1 cellular context compared by ENCODE assay signal in the genomic region with DNA sequence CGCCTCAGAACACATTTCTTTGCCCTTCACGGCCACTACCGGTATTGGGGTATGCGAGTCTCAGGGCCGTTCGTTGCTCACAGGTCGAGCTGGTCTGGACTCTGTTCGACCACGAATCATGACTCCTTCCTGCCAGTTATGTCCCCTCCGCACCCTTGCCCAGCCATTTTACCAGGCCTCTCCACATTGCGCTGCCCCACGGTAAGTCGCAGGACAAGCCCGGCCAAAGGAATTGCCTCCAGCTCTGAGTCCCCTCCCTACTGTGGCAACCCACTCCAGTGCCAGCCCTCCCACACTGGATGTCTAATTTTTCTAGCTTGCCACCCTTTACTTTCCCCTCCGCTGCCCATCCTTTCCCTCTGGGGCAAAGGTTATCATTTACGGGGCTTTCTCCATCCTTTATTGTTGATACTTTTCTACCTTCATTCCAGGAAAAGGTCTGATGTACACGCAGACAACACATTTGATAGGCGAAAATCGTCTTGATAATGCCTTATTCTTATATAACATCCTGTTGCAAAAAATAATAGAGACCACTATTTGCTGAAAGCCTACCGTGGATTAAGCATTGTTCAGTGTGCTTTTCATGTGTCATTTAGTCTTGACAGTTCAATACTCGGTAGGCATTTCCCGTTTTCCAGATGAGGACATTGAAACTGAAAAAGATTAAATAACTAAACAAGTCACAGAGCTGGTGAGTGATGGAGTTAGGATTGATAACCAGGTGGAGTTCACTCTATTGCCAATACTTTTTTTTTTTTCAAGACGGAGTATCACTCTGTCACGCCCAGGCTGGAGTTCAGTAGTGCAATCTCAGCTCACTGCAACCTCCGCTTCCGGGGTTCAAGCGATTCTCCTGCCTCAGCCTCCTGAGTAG.
TF ChIP-seq lines count a peak whose summit lies in the region.

No MANE protein-coding gene starts in this region.

TF ChIP-seq in HepG2, 621 proteins besides CTCF, POLR2A, EP300 and RAD21 (continued from another document and continues in another):
- peak; percentile 45; the same call in 1 of the 2 replicates for TF ChIP-seq HIVEP1 (CRISPR knock-in tag; IDR thresholded peaks at IDR 0.05)
- TF ChIP-seq NRL (CRISPR knock-in tag; IDR thresholded peaks at IDR 0.05; ENCODE audit: borderline replicate concordance): peak; percentile 66; the same call in 1 of the 2 replicates
- TF ChIP-seq ZNF225 (CRISPR knock-in tag; IDR thresholded peaks at IDR 0.05): no peak
- TF ChIP-seq ZIK1 (CRISPR knock-in tag; IDR thresholded peaks at IDR 0.05; ENCODE audit: borderline replicate concordance, low read depth): 0 out of 2 replicates have a peak, but pooled peaks have one; percentile 28
- no peak for TF ChIP-seq REXO4 (CRISPR knock-in tag; IDR thresholded peaks at IDR 0.05; ENCODE audit: borderline replicate concordance)
- TF ChIP-seq KDM4B (CRISPR knock-in tag; IDR thresholded peaks at IDR 0.05): no peak
- TF ChIP-seq ZNF160 (CRISPR knock-in tag; IDR thresholded peaks at IDR 0.05): 0 out of 2 replicates have a peak, but pooled peaks have one; percentile 44
- no peak for TF ChIP-seq ZNF619 (CRISPR knock-in tag; IDR thresholded peaks at IDR 0.05)
- peak; percentile 61; the same call in 1 of the 2 replicates for TF ChIP-seq ZNF891 (CRISPR knock-in tag; IDR thresholded peaks at IDR 0.05)
- 0 out of 2 replicates have a peak, but pooled peaks have one; percentile 26 for TF ChIP-seq ZNF766 (CRISPR knock-in tag; IDR thresholded peaks at IDR 0.05; ENCODE audit: borderline replicate concordance)
- no peak for TF ChIP-seq KLF16 (CRISPR knock-in tag; IDR thresholded peaks at IDR 0.05)
- TF ChIP-seq FOXP4 (CRISPR knock-in tag; IDR thresholded peaks at IDR 0.05): 0 out of 2 replicates have a peak, but pooled peaks have one; percentile 19
- TF ChIP-seq, protein P1, sequence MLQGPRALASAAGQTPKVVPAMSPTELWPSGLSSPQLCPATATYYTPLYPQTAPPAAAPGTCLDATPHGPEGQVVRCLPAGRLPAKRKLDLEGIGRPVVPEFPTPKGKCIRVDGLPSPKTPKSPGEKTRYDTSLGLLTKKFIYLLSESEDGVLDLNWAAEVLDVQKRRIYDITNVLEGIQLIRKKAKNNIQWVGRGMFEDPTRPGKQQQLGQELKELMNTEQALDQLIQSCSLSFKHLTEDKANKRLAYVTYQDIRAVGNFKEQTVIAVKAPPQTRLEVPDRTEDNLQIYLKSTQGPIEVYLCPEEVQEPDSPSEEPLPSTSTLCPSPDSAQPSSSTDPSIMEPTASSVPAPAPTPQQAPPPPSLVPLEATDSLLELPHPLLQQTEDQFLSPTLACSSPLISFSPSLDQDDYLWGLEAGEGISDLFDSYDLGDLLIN (CRISPR knock-in tag; IDR thresholded peaks at IDR 0.05; ENCODE audit: borderline replicate concordance): 0 out of 2 replicates have a peak, but pooled peaks have one; percentile 46
- 0 out of 2 replicates have a peak, but pooled peaks have one; percentile 70 for TF ChIP-seq ZNF318 (CRISPR knock-in tag; IDR thresholded peaks at IDR 0.05)
- no peak for TF ChIP-seq ZNF337 (CRISPR knock-in tag; IDR thresholded peaks at IDR 0.05; ENCODE audit: borderline replicate concordance, low read depth)
- TF ChIP-seq ZNF746 (CRISPR knock-in tag; IDR thresholded peaks at IDR 0.05): no peak
- TF ChIP-seq BHLHE40 (IDR thresholded peaks at IDR 0.05; ENCODE audit: low read length): 0 out of 2 replicates have a peak, but pooled peaks have one; percentile 2
- TF ChIP-seq ZNF513 (CRISPR knock-in tag; conservative IDR thresholded peaks at IDR 0.05): 0 out of 2 replicates have a peak, but pooled peaks have one; percentile 12
- 0 out of 2 replicates have a peak, but pooled peaks have one; percentile 23 for TF ChIP-seq ZNF232 (CRISPR knock-in tag; IDR thresholded peaks at IDR 0.05; ENCODE audit: borderline replicate concordance)
- TF ChIP-seq TMF1 (CRISPR knock-in tag; IDR thresholded peaks at IDR 0.05; ENCODE audit: low read depth): no peak
- peak; percentile 57; the same call in 1 of the 2 replicates for TF ChIP-seq PHF20 (CRISPR knock-in tag; IDR thresholded peaks at IDR 0.05)
- 0 out of 2 replicates have a peak, but pooled peaks have one; percentile 31 for TF ChIP-seq LBX2 (CRISPR knock-in tag; IDR thresholded peaks at IDR 0.05; ENCODE audit: borderline replicate concordance)
- 0 out of 2 replicates have a peak, but pooled peaks have one; percentile 74 for TF ChIP-seq ZNF773 (CRISPR knock-in tag; IDR thresholded peaks at IDR 0.05; ENCODE audit: borderline replicate concordance)
- 0 out of 2 replicates have a peak, but pooled peaks have one; percentile 44 for TF ChIP-seq TEAD2 (CRISPR knock-in tag; IDR thresholded peaks at IDR 0.05)
- TF ChIP-seq, protein P2, sequence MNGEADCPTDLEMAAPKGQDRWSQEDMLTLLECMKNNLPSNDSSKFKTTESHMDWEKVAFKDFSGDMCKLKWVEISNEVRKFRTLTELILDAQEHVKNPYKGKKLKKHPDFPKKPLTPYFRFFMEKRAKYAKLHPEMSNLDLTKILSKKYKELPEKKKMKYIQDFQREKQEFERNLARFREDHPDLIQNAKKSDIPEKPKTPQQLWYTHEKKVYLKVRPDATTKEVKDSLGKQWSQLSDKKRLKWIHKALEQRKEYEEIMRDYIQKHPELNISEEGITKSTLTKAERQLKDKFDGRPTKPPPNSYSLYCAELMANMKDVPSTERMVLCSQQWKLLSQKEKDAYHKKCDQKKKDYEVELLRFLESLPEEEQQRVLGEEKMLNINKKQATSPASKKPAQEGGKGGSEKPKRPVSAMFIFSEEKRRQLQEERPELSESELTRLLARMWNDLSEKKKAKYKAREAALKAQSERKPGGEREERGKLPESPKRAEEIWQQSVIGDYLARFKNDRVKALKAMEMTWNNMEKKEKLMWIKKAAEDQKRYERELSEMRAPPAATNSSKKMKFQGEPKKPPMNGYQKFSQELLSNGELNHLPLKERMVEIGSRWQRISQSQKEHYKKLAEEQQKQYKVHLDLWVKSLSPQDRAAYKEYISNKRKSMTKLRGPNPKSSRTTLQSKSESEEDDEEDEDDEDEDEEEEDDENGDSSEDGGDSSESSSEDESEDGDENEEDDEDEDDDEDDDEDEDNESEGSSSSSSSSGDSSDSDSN (CRISPR knock-in tag; IDR thresholded peaks at IDR 0.05): peak; percentile 8; the same call in 1 of the 2 replicates
- 0 out of 2 replicates have a peak, but pooled peaks have one; percentile 54 for TF ChIP-seq ZNF280B (CRISPR knock-in tag; IDR thresholded peaks at IDR 0.05; ENCODE audit: borderline replicate concordance)
- TF ChIP-seq ZNF333 (CRISPR knock-in tag; IDR thresholded peaks at IDR 0.05; ENCODE audit: borderline replicate concordance): no peak
- TF ChIP-seq ZNF878 (CRISPR knock-in tag; IDR thresholded peaks at IDR 0.05): peak; percentile 76; the same call in 1 of the 2 replicates
- no peak for TF ChIP-seq DDIT3 (CRISPR knock-in tag; IDR thresholded peaks at IDR 0.05)
- no peak for TF ChIP-seq NCOA1 (CRISPR knock-in tag; IDR thresholded peaks at IDR 0.05)
- TF ChIP-seq SALL1 (CRISPR knock-in tag; IDR thresholded peaks at IDR 0.05): peak; percentile 62
- peak; percentile 68; the same call in 1 of the 2 replicates for TF ChIP-seq ZFYVE20 (CRISPR knock-in tag; IDR thresholded peaks at IDR 0.05; ENCODE audit: borderline replicate concordance, low read depth)
